Comparison of ENCODE assay signal across 21 cellular contexts in genomic region chr13:43305416-43305815, GRCh38.
DNase-seq lines count a peak whose midpoint lies in the region; ATAC-seq, FAIRE-seq and TF ChIP-seq lines count a peak whose summit lies in the region.
"Had no signal": no experiment of that assay in that cellular context is flagged by ENCODE, and none has a peak within 500 bp of the region (broad histone marks: within the 10 kb centered on the region; RNA-seq: fewer than 3 reads in every experiment).

No MANE protein-coding gene starts in this region.

- no TSS peak for BruUV-seq in endothelial cell of umbilical vein (replicated peaks; lab: Mats Ljungman, UMichigan)

- WGBS in right cardiac atrium, result 43% methylated on average over 4 of the region's 4 CpGs

- no peaks in the 10 kb centered on the region for H3K79me2 ChIP-seq in endothelial cell of umbilical vein (ENCODE audit: control insufficient read depth, insufficient read depth, low read length)
- H3K79me2 ChIP-seq: hepatocyte had no signal

- dilution Hi-C loops in endothelial cell of umbilical vein (cut with MboI; ENCODE audit: extremely low pct_ligation_motif_present, low sequenced_read_pairs), result no loop called here

- DNase-seq in EL (peak; percentile 69), NCI-H69 (lab: John Stamatoyannopoulos, UW) (peak; percentile 33), endothelial cell of umbilical vein (ENCODE audit: low read depth, low spot score) (peak; percentile 46), pulmonary artery endothelial cell (ENCODE audit: low read depth, low spot score) (peak; percentile 56), dedifferentiated amniotic fluid mesenchymal stem cell (ENCODE audit: extremely low spot score) (no peak), AML-193 (lab: John Stamatoyannopoulos, UW) (no peak), right cardiac atrium (no peak)
- DNase-seq: activated CD8-positive, alpha-beta T cell treated with anti-CD3 and anti-CD28 coated beads for 36 hours; activated gamma-delta T cell treated with Interleukin-2 at 50 U/mL for 16 hours; activated T-cell treated with anti-CD3 and anti-CD28 coated beads for 4 hours; brain microvascular endothelial cell; GF-D8; MM.1S; NCI-H1436; T1000 had no signal

- peak; percentile 74 for FAIRE-seq in endothelial cell of umbilical vein (lab: Jason Lieb, UNC)
- FAIRE-seq: D721Med, endometrium had no signal

- no peak for TF ChIP-seq POLR2A in endothelial cell of umbilical vein (IDR thresholded peaks at IDR 0.05; ENCODE audit: low read depth, low read length)

- intact Hi-C loops in endothelial cell of umbilical vein (cut with micrococcal nuclease), result loop anchor here (2.0 to 10.0 kb wide), 2 partner anchors 59 to 341 kb away; no protein-coding TSS in a partner anchor
- intact Hi-C loops in right cardiac atrium (cut with DNase I), result loop anchor here in 3 of 4 donors (10.0 kb wide), 2 partner anchors 479 to 499 kb away; partner anchors contain the start of gene ENOX1 (in 2 of the 3)

- H3K9me3 ChIP-seq in endothelial cell of umbilical vein (replicated peaks; ENCODE audit: control insufficient read depth, insufficient read depth, low read length) (no peaks in the 10 kb centered on the region), right cardiac atrium (ENCODE audit: control insufficient read depth, low read length) (no peaks in the 10 kb centered on the region)
- H3K9me3 ChIP-seq: right atrium auricular region had no signal

- POLR2A ChIA-PET in endothelial cell of umbilical vein (lab: Charles Lee), result no interaction called here

- H3K4me2 ChIP-seq in endothelial cell of umbilical vein (ENCODE audit: insufficient read depth, low read length), result peak overlapping the region; percentile 62
- H3K4me2 ChIP-seq: hepatocyte had no signal

- TF ChIP-seq CTCF in endothelial cell of umbilical vein (IDR thresholded peaks at IDR 0.05; ENCODE audit: extremely low read depth in 1 of 2, insufficient read depth in 1 of 2, low read depth in 1 of 2, low read length in 2 of 2), result no peak

- no peaks in the 10 kb centered on the region for H3K36me3 ChIP-seq in endothelial cell of umbilical vein (ENCODE audit: control insufficient read depth in 2 of 2, extremely low read depth in 1 of 2, insufficient read depth in 2 of 2, low read length in 2 of 2)
- H3K36me3 ChIP-seq: brain microvascular endothelial cell, right atrium auricular region had no signal

- ATAC-seq in HG02571 (IDR thresholded peaks at IDR 0.05; ENCODE audit: unreplicated experiment) (no peak), right cardiac atrium (no peak)
- ATAC-seq: activated CD8-positive, alpha-beta T cell treated with anti-CD3 and anti-CD28 coated beads for 36 hours had no signal

- H3K4me3 ChIP-seq in endothelial cell of umbilical vein (replicated peaks in 1 of 3; ENCODE audit: insufficient read depth in 1 of 3, low read depth in 1 of 3, low read length in 3 of 3), result no peak overlapping the region
- H3K4me3 ChIP-seq in right cardiac atrium (ENCODE audit: low read length), result no peak overlapping the region
- H3K4me3 ChIP-seq: coronary artery, hepatocyte, right atrium auricular region had no signal

- H3K9ac ChIP-seq in endothelial cell of umbilical vein (replicated peaks; ENCODE audit: extremely low read depth, insufficient read depth, low read length), result no peak overlapping the region

- H3K27ac ChIP-seq in endothelial cell of umbilical vein (ENCODE audit: insufficient read depth, low read depth, low read length) (peak overlapping the region; percentile 15), right cardiac atrium (ENCODE audit: low read length) (no peak overlapping the region)
- H3K27ac ChIP-seq: brain microvascular endothelial cell, coronary artery, hepatocyte, right atrium auricular region had no signal

- no peaks in the 10 kb centered on the region for H4K20me1 ChIP-seq in endothelial cell of umbilical vein (replicated peaks; ENCODE audit: control insufficient read depth, extremely low read depth, insufficient read depth, low read length)

- CTCF ChIA-PET in endothelial cell of umbilical vein (lab: Charles Lee), result interaction anchor here (0.6 to 2.5 kb wide), 12 partner anchors 12 to 499 kb away, joined by 3 to 11 read pairs (median 3); no protein-coding TSS in a partner anchor

- no peak overlapping the region for H2AFZ ChIP-seq in endothelial cell of umbilical vein (ENCODE audit: low read depth, low read length)
- H2AFZ ChIP-seq: hepatocyte had no signal

- peaks cover 45% of the 10 kb centered on the region for H3K4me1 ChIP-seq in endothelial cell of umbilical vein (ENCODE audit: control insufficient read depth, extremely low read depth, insufficient read depth, low read length)
- H3K4me1 ChIP-seq in right cardiac atrium (ENCODE audit: control insufficient read depth, insufficient read depth, low read length), result no peaks in the 10 kb centered on the region

- H3K27me3 ChIP-seq in endothelial cell of umbilical vein (ENCODE audit: control insufficient read depth in 2 of 2, insufficient read depth in 2 of 2, low read length in 2 of 2) (no peaks in the 10 kb centered on the region), right cardiac atrium (ENCODE audit: control insufficient read depth, insufficient read depth) (no peaks in the 10 kb centered on the region)
- H3K27me3 ChIP-seq: brain microvascular endothelial cell, hepatocyte, right atrium auricular region had no signal

- no peaks in the 10 kb centered on the region for H3K9me1 ChIP-seq in endothelial cell of umbilical vein (replicated peaks; ENCODE audit: control insufficient read depth, extremely low read depth, insufficient read depth, low read length)

TF ChIP-seq in endothelial cell of umbilical vein, 7 proteins besides CTCF, POLR2A, EP300 and RAD21:
- no peak for TF ChIP-seq FOS (IDR thresholded peaks at IDR 0.05; ENCODE audit: borderline replicate concordance, insufficient read depth, low read length)
- TF ChIP-seq MYC (IDR thresholded peaks at IDR 0.05; ENCODE audit: low read depth, low read length), result no peak
- TF ChIP-seq POLR2AphosphoS5 (IDR thresholded peaks at IDR 0.05; ENCODE audit: insufficient read depth, low read depth, low read length), result no peak
- TF ChIP-seq EZH2 (IDR thresholded peaks at IDR 0.05; ENCODE audit: borderline replicate concordance, low read depth, low read length, severe bottlenecking), result no peak
- no peak for TF ChIP-seq MAX (IDR thresholded peaks at IDR 0.05; ENCODE audit: insufficient read depth, insufficient read length)
- TF ChIP-seq GATA2 (IDR thresholded peaks at IDR 0.05; ENCODE audit: insufficient read depth, insufficient read length, low read depth, low read length), result no peak
TF ChIP-seq in endothelial cell of umbilical vein: peak in this region for 0.

Comparison
In these comparisons a context has a peak if more than half of its experiments do, and no peak if none do; other contexts are left out.
1. DNase-seq: peak in EL (single experiment), NCI-H69 (single experiment), endothelial cell of umbilical vein (single experiment) and pulmonary artery endothelial cell (single experiment); none in dedifferentiated amniotic fluid mesenchymal stem cell (single experiment), AML-193 (0 of 2) and right cardiac atrium (0 of 3).